ENCODE assay signal across 11 cellular contexts in the genomic region with DNA sequence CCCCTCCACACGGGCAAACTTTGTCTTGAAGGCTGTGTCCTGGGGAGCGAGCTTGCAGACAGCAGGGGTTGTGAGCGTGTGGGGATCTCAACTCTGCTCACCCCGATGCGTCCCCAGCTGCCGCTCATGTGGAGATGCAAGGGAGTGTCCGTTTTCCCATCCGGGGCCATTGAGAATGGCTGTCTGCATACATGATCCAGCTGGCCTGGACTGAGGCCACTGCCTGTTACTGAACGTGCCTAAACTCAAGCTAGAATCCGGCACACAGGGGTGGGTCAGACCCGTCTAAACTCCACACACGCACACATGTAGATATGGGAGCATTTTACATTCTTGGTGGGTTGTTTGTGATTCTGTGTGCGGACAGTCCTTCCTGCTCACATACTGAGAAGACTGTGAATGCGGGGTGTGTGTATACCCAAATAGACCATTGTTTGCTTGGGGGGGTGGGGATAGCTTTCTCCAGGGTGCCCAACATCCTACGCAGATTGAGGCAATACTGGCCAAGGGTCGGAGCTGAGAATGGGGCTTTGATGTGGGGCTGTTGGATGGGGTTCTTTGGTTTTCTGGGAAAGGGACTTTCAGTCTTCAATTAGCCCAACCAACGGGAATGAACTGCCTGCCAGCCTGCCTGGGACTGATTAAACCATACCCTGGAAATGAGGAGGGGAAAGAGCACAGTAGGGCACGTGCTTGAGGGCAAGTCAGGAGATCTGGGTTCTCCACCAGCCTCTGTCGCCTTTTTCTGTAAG.
A peak's percentile ranks its signal among the peaks of the same experiment; 100 is the strongest.
DNase-seq lines count a peak whose midpoint lies in the region; ATAC-seq, FAIRE-seq and TF ChIP-seq lines count a peak whose summit lies in the region.
"Had no signal": no experiment of that assay in that cellular context is flagged by ENCODE, and none has a peak within 500 bp of the region (broad histone marks: within the 10 kb centered on the region; RNA-seq: fewer than 3 reads in every experiment).

No MANE protein-coding gene starts in this region.

- H3K4me3 Mint-ChIP-seq in activated CD8-positive, alpha-beta memory T cell treated with anti-CD3 and anti-CD28 coated beads, Interleukin-2, amount 10 ng/mL, durations not matched to agents 7 days and 5 days: peak overlapping the region; percentile 32

- POLR2A ChIA-PET in endothelial cell of umbilical vein (lab: Charles Lee): no interaction called here

- no peaks in the 10 kb centered on the region for H3K79me2 ChIP-seq in endothelial cell of umbilical vein (ENCODE audit: control insufficient read depth, insufficient read depth, low read length)

- WGBS in transverse colon (ENCODE audit: low coverage in 1 of 2), 2 donors: 30 to 79% methylated on average over 2 to 19 of the region's 19 CpGs

- no peak overlapping the region for H3K27ac Mint-ChIP-seq in activated CD8-positive, alpha-beta memory T cell treated with anti-CD3 and anti-CD28 coated beads, Interleukin-2, amount 10 ng/mL, durations not matched to agents 7 days and 5 days

- H3K4me3 ChIP-seq in endothelial cell of umbilical vein (replicated peaks in 1 of 3; ENCODE audit: insufficient read depth in 1 of 3, low read depth in 1 of 3, low read length in 3 of 3): no peak overlapping the region
- H3K4me3 ChIP-seq in muscle layer of duodenum (ENCODE audit: low read depth in 1 of 2, low read length in 2 of 2): peak overlapping the region; percentile 15 to 51
- H3K4me3 ChIP-seq in transverse colon: peak overlapping the region in 2 of 4 donors; percentile 42 to 47

- peak overlapping the region; percentile 32 for H3K27ac ChIP-seq in endothelial cell of umbilical vein (ENCODE audit: insufficient read depth, low read depth, low read length)
- peak overlapping the region; percentile 72 for H3K27ac ChIP-seq in muscle layer of duodenum (ENCODE audit: low read length)
- H3K27ac ChIP-seq in transverse colon: peak overlapping the region; percentile 77 to 86 (median 82)

- intact Hi-C loops in endothelial cell of umbilical vein (cut with micrococcal nuclease) (loop anchor here (1.0 to 5.0 kb wide), 3 partner anchors 15 to 104 kb away; no protein-coding TSS in a partner anchor), transverse colon (cut with DNase I; ENCODE audit: low total_unique reads) (no loop called here)

- no peaks in the 10 kb centered on the region for H4K20me1 ChIP-seq in endothelial cell of umbilical vein (replicated peaks; ENCODE audit: control insufficient read depth, extremely low read depth, insufficient read depth, low read length)

- H3K4me1 Mint-ChIP-seq in activated CD8-positive, alpha-beta memory T cell treated with anti-CD3 and anti-CD28 coated beads, Interleukin-2, amount 10 ng/mL, durations not matched to agents 7 days and 5 days: peaks cover 17% of the 10 kb centered on the region

- TF ChIP-seq POLR2A in endothelial cell of umbilical vein (IDR thresholded peaks at IDR 0.05; ENCODE audit: low read depth, low read length): no peak
- TF ChIP-seq POLR2A in transverse colon (IDR thresholded peaks at IDR 0.05): no peak

- H3K9me3 Mint-ChIP-seq in activated CD8-positive, alpha-beta memory T cell treated with anti-CD3 and anti-CD28 coated beads, Interleukin-2, amount 10 ng/mL, durations not matched to agents 7 days and 5 days (ENCODE audit: low read depth): no peaks in the 10 kb centered on the region

- H3K4me1 ChIP-seq in endothelial cell of umbilical vein (ENCODE audit: control insufficient read depth, extremely low read depth, insufficient read depth, low read length) (peaks cover 11% of the 10 kb centered on the region), muscle layer of duodenum (ENCODE audit: control insufficient read depth in 1 of 2, insufficient read depth in 2 of 2, low read length in 2 of 2) (peaks cover 5 to 22% of the 10 kb centered on the region in 2 donors), transverse colon (peaks cover 16 to 44% (median 29%) of the 10 kb centered on the region in 4 donors)

- H3K9ac ChIP-seq in endothelial cell of umbilical vein (replicated peaks; ENCODE audit: extremely low read depth, insufficient read depth, low read length): peak overlapping the region; percentile 73

- H3K36me3 ChIP-seq in endothelial cell of umbilical vein (ENCODE audit: control insufficient read depth in 2 of 2, extremely low read depth in 1 of 2, insufficient read depth in 2 of 2, low read length in 2 of 2) (peaks cover 0 to 1% of the 10 kb centered on the region in 2 experiments), muscle layer of duodenum (ENCODE audit: control insufficient read depth in 1 of 2, insufficient read depth in 2 of 2, low read length in 2 of 2) (peaks cover 0 to 7% of the 10 kb centered on the region in 2 donors), transverse colon (no peaks in the 10 kb centered on the region)

- peak overlapping the region; percentile 89 for H2AFZ ChIP-seq in endothelial cell of umbilical vein (ENCODE audit: low read depth, low read length)

- H3K9me1 ChIP-seq in endothelial cell of umbilical vein (replicated peaks; ENCODE audit: control insufficient read depth, extremely low read depth, insufficient read depth, low read length): no peaks in the 10 kb centered on the region

- no peak for FAIRE-seq in endothelial cell of umbilical vein (lab: Jason Lieb, UNC)

- no peak for ATAC-seq in activated CD8-positive, alpha-beta memory T cell treated with anti-CD3 and anti-CD28 coated beads, Interleukin-2, amount 10 ng/mL, durations not matched to agents 7 days and 5 days
- no peak for ATAC-seq in GM21529 (IDR thresholded peaks at IDR 0.05; ENCODE audit: unreplicated experiment)
- no peak for ATAC-seq in HG02571 (IDR thresholded peaks at IDR 0.05; ENCODE audit: unreplicated experiment)
- ATAC-seq in HG02885 (IDR thresholded peaks at IDR 0.05; ENCODE audit: poor library complexity, unreplicated experiment): no peak
- ATAC-seq: HCT116 had no signal

- TF ChIP-seq EP300 in transverse colon (IDR thresholded peaks at IDR 0.05; ENCODE audit: low read depth): no peak

- DNase-seq in activated CD8-positive, alpha-beta memory T cell treated with anti-CD3 and anti-CD28 coated beads, Interleukin-2, amount 10 ng/mL, durations not matched to agents 7 days and 5 days: no peak
- DNase-seq in activated CD8-positive, alpha-beta memory T cell treated with anti-CD3 and anti-CD28 coated beads, Interleukin-2, amount 50 U/mL, for 48 hours: no peak
- DNase-seq in endothelial cell of umbilical vein (ENCODE audit: low read depth, low spot score) (no peak), transverse colon (peak; percentile 56)
- DNase-seq: NCI-H524 treated with DMSO at 0.1 percent for 48 hours had no signal

- TF ChIP-seq CTCF in endothelial cell of umbilical vein (IDR thresholded peaks at IDR 0.05; ENCODE audit: extremely low read depth in 1 of 2, insufficient read depth in 1 of 2, low read depth in 1 of 2, low read length in 2 of 2): no peak
- TF ChIP-seq CTCF in transverse colon (IDR thresholded peaks at IDR 0.05): no peak

- H3K27me3 ChIP-seq in endothelial cell of umbilical vein (ENCODE audit: control insufficient read depth in 2 of 2, insufficient read depth in 2 of 2, low read length in 2 of 2) (no peaks in the 10 kb centered on the region), muscle layer of duodenum (ENCODE audit: low read depth, low read length) (no peaks in the 10 kb centered on the region), transverse colon (no peaks in the 10 kb centered on the region)
- H3K27me3 ChIP-seq: BE2C had no signal

- H3K27me3 Mint-ChIP-seq in activated CD8-positive, alpha-beta memory T cell treated with anti-CD3 and anti-CD28 coated beads, Interleukin-2, amount 10 ng/mL, durations not matched to agents 7 days and 5 days: peaks cover 9% of the 10 kb centered on the region

- in situ Hi-C loops in transverse colon (cut with MboI; ENCODE audit: low pct_ligation_motif_present in 1 of 4, low pct_unique_long_range_greater_than_20kb in 1 of 4, low sequenced_read_pairs in 3 of 4): loop anchor here in 2 of 4 donors (10.0 to 25.0 kb wide), 2 partner anchors 101 to 104 kb away; a partner anchor contains a TSS

- H3K9me3 ChIP-seq in endothelial cell of umbilical vein (replicated peaks; ENCODE audit: control insufficient read depth, insufficient read depth, low read length): no peaks in the 10 kb centered on the region
- H3K9me3 ChIP-seq in muscle layer of duodenum (ENCODE audit: control insufficient read depth in 1 of 2, low read length in 2 of 2): no peaks in the 10 kb centered on the region
- H3K9me3 ChIP-seq in transverse colon: no peaks in the 10 kb centered on the region
- H3K9me3 ChIP-seq: BE2C had no signal

- no TSS peak for BruUV-seq in endothelial cell of umbilical vein (replicated peaks; lab: Mats Ljungman, UMichigan)

- dilution Hi-C loops in endothelial cell of umbilical vein (cut with MboI; ENCODE audit: extremely low pct_ligation_motif_present, low sequenced_read_pairs): no loop called here

- H3K36me3 Mint-ChIP-seq in activated CD8-positive, alpha-beta memory T cell treated with anti-CD3 and anti-CD28 coated beads, Interleukin-2, amount 10 ng/mL, durations not matched to agents 7 days and 5 days: no peaks in the 10 kb centered on the region

- H3K4me2 ChIP-seq in endothelial cell of umbilical vein (ENCODE audit: insufficient read depth, low read length): no peak overlapping the region

- CTCF ChIA-PET in activated CD8-positive, alpha-beta memory T cell treated with anti-CD3 and anti-CD28 coated beads, Interleukin-2, amount 10 ng/mL, durations not matched to agents 7 days and 5 days (lab: Charles Lee): interaction anchor here (0.7 to 2.5 kb wide), 3 partner anchors 65 to 110 kb away, joined by 5 to 6 read pairs (median 5); no protein-coding TSS in a partner anchor
- CTCF ChIA-PET in endothelial cell of umbilical vein (lab: Charles Lee): interaction anchor here (0.8 to 1.9 kb wide), 7 partner anchors 9 to 105 kb away, joined by 3 to 21 read pairs (median 5); no protein-coding TSS in a partner anchor

TF ChIP-seq in endothelial cell of umbilical vein, 7 proteins besides CTCF, POLR2A, EP300 and RAD21:
- TF ChIP-seq FOS (IDR thresholded peaks at IDR 0.05; ENCODE audit: borderline replicate concordance, insufficient read depth, low read length): no peak
- TF ChIP-seq, protein P1, sequence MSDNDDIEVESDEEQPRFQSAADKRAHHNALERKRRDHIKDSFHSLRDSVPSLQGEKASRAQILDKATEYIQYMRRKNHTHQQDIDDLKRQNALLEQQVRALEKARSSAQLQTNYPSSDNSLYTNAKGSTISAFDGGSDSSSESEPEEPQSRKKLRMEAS (IDR thresholded peaks at IDR 0.05; ENCODE audit: insufficient read depth, insufficient read length): no peak
- no peak for TF ChIP-seq EZH2 (IDR thresholded peaks at IDR 0.05; ENCODE audit: borderline replicate concordance, low read depth, low read length, severe bottlenecking)
- TF ChIP-seq MYC (IDR thresholded peaks at IDR 0.05; ENCODE audit: low read depth, low read length): no peak
- no peak for TF ChIP-seq JUN (IDR thresholded peaks at IDR 0.05; ENCODE audit: borderline replicate concordance, insufficient read depth, insufficient read length, low read depth)
- TF ChIP-seq POLR2AphosphoS5 (IDR thresholded peaks at IDR 0.05; ENCODE audit: insufficient read depth, low read depth, low read length): no peak
- TF ChIP-seq GATA2 (IDR thresholded peaks at IDR 0.05; ENCODE audit: insufficient read depth, insufficient read length, low read depth, low read length): no peak
TF ChIP-seq in endothelial cell of umbilical vein: peak in this region for 0.

Comparison
In these comparisons a context has a peak if more than half of its experiments do, and no peak if none do; other contexts are left out.
1. H3K27ac ChIP-seq: peak in every context shown above with its lines; median percentile 82 in transverse colon; 72 in muscle layer of duodenum; 32 in endothelial cell of umbilical vein.
2. H3K4me3 ChIP-seq: peak in muscle layer of duodenum (2 of 2); none in endothelial cell of umbilical vein (0 of 3).